9 cellular contexts compared by ENCODE assay signal in genomic region chr11:279966-280761, GRCh38. TPM values are rescaled to one million over a fixed set of nuclear protein-coding genes. Genes with fewer than 3 reads are reported as not detected.
DNase-seq lines count a peak whose midpoint lies in the region; ATAC-seq and TF ChIP-seq lines count a peak whose summit lies in the region.
"Had no signal": no experiment of that assay in that cellular context is flagged by ENCODE, and none has a peak within 500 bp of the region (broad histone marks: within the 10 kb centered on the region; RNA-seq: fewer than 3 reads in every experiment).

No MANE protein-coding gene starts in this region.

- no peaks in the 10 kb centered on the region for H3K79me2 ChIP-seq in mesendoderm (ENCODE audit: control insufficient read depth, insufficient read depth, low read length)

- no peak overlapping the region for H3K18ac ChIP-seq in mesenchymal stem cell (ENCODE audit: low read depth in 1 of 2, low read length in 2 of 2)
- H3K18ac ChIP-seq in mesendoderm (ENCODE audit: low read length): no peak overlapping the region

- H3K56ac ChIP-seq in mesendoderm (ENCODE audit: low read length): no peak overlapping the region

- H3K4me2 ChIP-seq in mesenchymal stem cell (ENCODE audit: low read length, poor library complexity, severe bottlenecking): no peak overlapping the region
- no peak overlapping the region for H3K4me2 ChIP-seq in mesendoderm (ENCODE audit: low read length)

- H2BK5ac ChIP-seq in mesenchymal stem cell (ENCODE audit: low read depth, low read length, poor library complexity, severe bottlenecking) (no peak overlapping the region), mesendoderm (ENCODE audit: low read length) (no peak overlapping the region)

- no peak overlapping the region for H2BK15ac ChIP-seq in mesenchymal stem cell (ENCODE audit: low read depth, poor library complexity, severe bottlenecking)
- no peak overlapping the region for H2BK15ac ChIP-seq in mesendoderm (replicated peaks; ENCODE audit: low read depth)

- H3K14ac ChIP-seq in mesenchymal stem cell (ENCODE audit: low read length in 2 of 2): no peak overlapping the region

- no peak overlapping the region for H4K8ac ChIP-seq in mesenchymal stem cell (ENCODE audit: low read length)
- H4K8ac ChIP-seq in mesendoderm (ENCODE audit: low read depth, low read length): no peak overlapping the region

- H3K9ac ChIP-seq in mesenchymal stem cell (ENCODE audit: low read length): no peak overlapping the region
- H3K9ac ChIP-seq in mesendoderm (ENCODE audit: low read length): no peak overlapping the region

- intact Hi-C loops in heart right ventricle (cut with DNase I): no loop called here

- no peak overlapping the region for H2BK12ac ChIP-seq in mesenchymal stem cell (ENCODE audit: low read length in 2 of 2)

- H4K91ac ChIP-seq in mesenchymal stem cell (ENCODE audit: low read length): no peak overlapping the region

- 4 to 5% methylated on average over 80 to 93 of the region's 93 CpGs for WGBS in heart right ventricle, 2 donors
- 96% methylated on average over 89 of the region's 93 CpGs for WGBS in mesenchymal stem cell
- WGBS in mesendoderm (ENCODE audit: extremely low coverage, insufficient coverage, low lambda C conversion rate): no CpG with 5 or more reads among the region's 93 CpGs

- no peaks in the 10 kb centered on the region for H3K36me3 ChIP-seq in heart right ventricle
- H3K36me3 ChIP-seq in mesenchymal stem cell (ENCODE audit: control insufficient read depth in 1 of 2, insufficient read depth in 2 of 2, low read depth in 1 of 2, low read length in 2 of 2): no peaks in the 10 kb centered on the region
- H3K36me3 ChIP-seq in mesendoderm (ENCODE audit: control insufficient read depth, insufficient read depth, low read length): no peaks in the 10 kb centered on the region

- peak overlapping the region in 9 of 10 donors; percentile 19 to 46 (median 29) for H3K4me3 ChIP-seq in heart right ventricle
- H3K4me3 ChIP-seq in mesenchymal stem cell (ENCODE audit: insufficient read depth in 1 of 2, low read depth in 1 of 2, low read length in 2 of 2): no peak overlapping the region
- no peak overlapping the region for H3K4me3 ChIP-seq in mesendoderm (ENCODE audit: low read length)

- H3K23ac ChIP-seq in mesenchymal stem cell (ENCODE audit: low read length in 2 of 2) (no peak overlapping the region), mesendoderm (ENCODE audit: low read length) (no peak overlapping the region)

- H3K27ac ChIP-seq in heart right ventricle (peak overlapping the region in 1 of 10 donors; percentile 61), mesenchymal stem cell (ENCODE audit: low read length, poor library complexity, severe bottlenecking) (no peak overlapping the region), mesendoderm (ENCODE audit: low read depth, low read length) (no peak overlapping the region)

- no peaks in the 10 kb centered on the region for H3K79me1 ChIP-seq in mesenchymal stem cell (replicated peaks; ENCODE audit: low read length, poor library complexity, severe bottlenecking)
- no peaks in the 10 kb centered on the region for H3K79me1 ChIP-seq in mesendoderm (ENCODE audit: low read length)

- TF ChIP-seq CTCF in heart right ventricle (IDR thresholded peaks at IDR 0.05): no peak

- ATAC-seq in heart right ventricle: peak in 7 of 8 donors; percentile 7 to 53 (median 44)

- no peak overlapping the region for H2AFZ ChIP-seq in mesenchymal stem cell (ENCODE audit: low read depth, low read length)

- no peak overlapping the region for H3K4ac ChIP-seq in mesenchymal stem cell (ENCODE audit: low read depth in 1 of 2, low read length in 2 of 2)
- no peak overlapping the region for H3K4ac ChIP-seq in mesendoderm (ENCODE audit: low read depth, low read length)

- H3K9me3 ChIP-seq in heart right ventricle (peaks cover 0 to 3% (median 0%) of the 10 kb centered on the region in 11 donors), mesenchymal stem cell (ENCODE audit: control insufficient read depth, low read length) (peaks cover 18% of the 10 kb centered on the region)

- peaks cover 5 to 35% (median 26%) of the 10 kb centered on the region in 9 donors for H3K4me1 ChIP-seq in heart right ventricle
- peaks cover 5% of the 10 kb centered on the region for H3K4me1 ChIP-seq in mesenchymal stem cell (ENCODE audit: control insufficient read depth, insufficient read depth, low read depth, low read length)
- no peaks in the 10 kb centered on the region for H3K4me1 ChIP-seq in mesendoderm (ENCODE audit: control insufficient read depth, low read depth, low read length)

- H2AK5ac ChIP-seq in mesenchymal stem cell (ENCODE audit: low read length, severe bottlenecking) (no peak overlapping the region), mesendoderm (ENCODE audit: low read length) (no peak overlapping the region)

- peaks cover 33 to 96% (median 83%) of the 10 kb centered on the region in 7 donors for H3K27me3 ChIP-seq in heart right ventricle
- H3K27me3 ChIP-seq in mesenchymal stem cell (ENCODE audit: control insufficient read depth in 1 of 2, insufficient read depth in 1 of 2, low read length in 2 of 2): peaks cover 10 to 85% of the 10 kb centered on the region in 2 experiments
- no peaks in the 10 kb centered on the region for H3K27me3 ChIP-seq in mesendoderm (ENCODE audit: insufficient read depth, low read length, poor library complexity)

- H2BK120ac ChIP-seq in mesenchymal stem cell (ENCODE audit: low read depth, low read length) (no peak overlapping the region), mesendoderm (ENCODE audit: low read depth, low read length) (no peak overlapping the region)

- no peak overlapping the region for H4K5ac ChIP-seq in mesendoderm (ENCODE audit: low read length)

- DNase-seq in SIG-M5 treated with dmso at 0.1 percent for 504 hours (lab: John Stamatoyannopoulos, UW; ENCODE audit: unreplicated experiment) (peak; percentile 49), SIG-M5 (lab: John Stamatoyannopoulos, UW) (no peak), heart right ventricle (peak; percentile 5 to 24), HCEC 1CT (no peak), mesenchymal stem cell (no peak), mesendoderm (no peak)
- peak; percentile 64 for DNase-seq in activated T-cell treated with anti-CD3 and anti-CD28 coated beads, Interleukin-2, amount 50 U/mL, for 1 hour
- peak; percentile 47 to 48 for DNase-seq in stimulated activated CD4-positive, alpha-beta T cell treated with anti-CD3 and anti-CD28 coated beads, Interleukin-4, amount 100 ng/mL, for 4 hours

RNA-seq across cellular contexts. Expression of gene NLRP6, which starts 2.0 kb away (rescaled TPM):
- total RNA-seq in heart right ventricle: under 1 TPM in 4 of 10 donors, not detected in 6; 0.09 to 0.25 (median 0.12) TPM
- polyA plus RNA-seq in heart right ventricle: under 1 TPM; 0.07 to 0.09 TPM
- polyA plus RNA-seq in mesenchymal stem cell (2013, experiment 1 of 2): not detected
- not detected for polyA plus RNA-seq in mesenchymal stem cell (2013, experiment 2 of 2)
- polyA plus RNA-seq in mesendoderm (2013, experiment 1 of 2): not detected
- polyA plus RNA-seq in mesendoderm (2013, experiment 2 of 2): not detected

RNA-seq across cellular contexts. Expression of gene PGGHG, which starts 8.8 kb away (rescaled TPM):
- total RNA-seq in heart right ventricle: 10 to 100 TPM in 1 of 10 donors, 1 to 10 TPM in 9; 3.3 to 10.8 (median 5.9) TPM
- 10 to 100 TPM; 15.9 to 45.3 TPM for polyA plus RNA-seq in heart right ventricle
- 35.9 TPM for polyA plus RNA-seq in mesenchymal stem cell (2013, experiment 1 of 2)
- polyA plus RNA-seq in mesenchymal stem cell (2013, experiment 2 of 2): 33.3 TPM
- polyA plus RNA-seq in mesendoderm (2013, experiment 1 of 2): 27.3 TPM
- polyA plus RNA-seq in mesendoderm (2013, experiment 2 of 2): 26.0 TPM

RNA-seq across cellular contexts. Expression of gene IFITM5, which starts 19.2 kb away (rescaled TPM):
- not detected for total RNA-seq in heart right ventricle
- not detected for polyA plus RNA-seq in heart right ventricle
- polyA plus RNA-seq in mesenchymal stem cell (2013, experiment 1 of 2): not detected
- not detected for polyA plus RNA-seq in mesenchymal stem cell (2013, experiment 2 of 2)
- 0.13 TPM for polyA plus RNA-seq in mesendoderm (2013, experiment 1 of 2)
- polyA plus RNA-seq in mesendoderm (2013, experiment 2 of 2): 0.15 TPM
- total RNA-seq: lower leg skin had no signal

RNA-seq across cellular contexts. Expression of gene IFITM2, which starts 27.5 kb away (rescaled TPM):
- 100 to 1,000 TPM in 7 of 10 donors, 10 to 100 TPM in 3; 57.2 to 333 (median 144) TPM for total RNA-seq in heart right ventricle
- polyA plus RNA-seq in heart right ventricle: 100 to 1,000 TPM; 423 to 843 TPM
- polyA plus RNA-seq in mesenchymal stem cell (2013, experiment 1 of 2): 1,548 TPM
- polyA plus RNA-seq in mesenchymal stem cell (2013, experiment 2 of 2): 1,588 TPM
- 1,871 TPM for polyA plus RNA-seq in mesendoderm (2013, experiment 1 of 2)
- polyA plus RNA-seq in mesendoderm (2013, experiment 2 of 2): 1,795 TPM

RNA-seq across cellular contexts. Expression of gene IFITM1, which starts 33.7 kb away (rescaled TPM):
- 100 to 1,000 TPM in 4 of 10 donors, 10 to 100 TPM in 6; 51.6 to 182 (median 94.9) TPM for total RNA-seq in heart right ventricle
- polyA plus RNA-seq in heart right ventricle: 100 to 1,000 TPM; 235 to 427 TPM
- polyA plus RNA-seq in mesenchymal stem cell (2013, experiment 1 of 2): 395 TPM
- polyA plus RNA-seq in mesenchymal stem cell (2013, experiment 2 of 2): 368 TPM
- 1,155 TPM for polyA plus RNA-seq in mesendoderm (2013, experiment 1 of 2)
- 1,131 TPM for polyA plus RNA-seq in mesendoderm (2013, experiment 2 of 2)

Comparison
In these comparisons a context has a peak if more than half of its experiments do, and no peak if none do; other contexts are left out.
1. DNase-seq: peak in SIG-M5 treated with dmso at 0.1 percent for 504 hours (single experiment), activated T-cell treated with anti-CD3 and anti-CD28 coated beads, Interleukin-2, amount 50 U/mL, for 1 hour (single experiment), heart right ventricle (2 of 2) and stimulated activated CD4-positive, alpha-beta T cell treated with anti-CD3 and anti-CD28 coated beads, Interleukin-4, amount 100 ng/mL, for 4 hours (2 of 2); none in SIG-M5 (single experiment), HCEC 1CT (single experiment), mesenchymal stem cell (single experiment) and mesendoderm (single experiment).
2. H3K4me3 ChIP-seq: peak in heart right ventricle (9 of 10); none in mesenchymal stem cell (0 of 2) and mesendoderm (single experiment).